In the genomic region with DNA sequence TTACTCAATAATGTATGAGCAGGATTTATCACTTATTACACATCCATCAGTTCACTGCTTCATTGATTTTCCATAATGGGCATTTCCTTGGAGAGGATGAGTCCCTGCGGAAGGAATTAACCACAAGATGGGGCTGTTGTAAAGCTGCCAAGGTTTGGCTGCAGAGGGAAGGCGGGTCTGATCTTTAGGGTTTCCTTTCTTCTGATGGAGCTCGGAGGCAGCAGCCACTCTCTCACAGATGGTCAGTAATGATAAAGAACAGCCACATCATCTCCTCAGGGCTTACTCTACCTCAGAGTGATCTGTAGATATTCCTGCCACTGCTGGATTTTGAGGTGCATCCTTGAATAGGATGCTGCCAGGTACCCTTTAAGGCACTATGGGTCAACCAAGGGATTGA, we compare ENCODE assay signal across 9 cellular contexts.
DNase-seq lines count a peak whose midpoint lies in the region; ATAC-seq and TF ChIP-seq lines count a peak whose summit lies in the region.
"Had no signal": no experiment of that assay in that cellular context is flagged by ENCODE, and none has a peak within 500 bp of the region (broad histone marks: within the 10 kb centered on the region; RNA-seq: fewer than 3 reads in every experiment).

No MANE protein-coding gene starts in this region.

- H3K36me3 ChIP-seq in ascending aorta: peaks cover 16 to 29% of the 10 kb centered on the region in 2 donors

- H3K9me3 ChIP-seq in ascending aorta: no peaks in the 10 kb centered on the region

- H3K27ac ChIP-seq in ascending aorta: no peak overlapping the region
- H3K27ac ChIP-seq: epithelial cell of prostate had no signal

- H3K27me3 ChIP-seq in ascending aorta: no peaks in the 10 kb centered on the region

- CTCF ChIA-PET in AG04449 (lab: Yijun Ruan, JAX): interaction anchor here (0.7 to 2.6 kb wide), 25 partner anchors 8 to 843 kb away, joined by 3 to 24 read pairs (median 5); no protein-coding TSS in a partner anchor

- H3K4me3 ChIP-seq in AG04449 (ENCODE audit: low read depth, low read length): no peak overlapping the region
- H3K4me3 ChIP-seq in retinal pigment epithelial cell (ENCODE audit: low read length): no peak overlapping the region
- H3K4me3 ChIP-seq in ascending aorta: no peak overlapping the region

- POLR2A ChIA-PET in AG04449 (lab: Yijun Ruan, JAX): no interaction called here

- DNase-seq in AG04449 (ENCODE audit: low read depth, low spot score) (no peak), NOMO-1 treated with DMSO at 0.1 percent for 48 hours (lab: John Stamatoyannopoulos, UW; ENCODE audit: unreplicated experiment) (peak; percentile 0), retinal pigment epithelial cell (ENCODE audit: low read depth) (no peak), ascending aorta (ENCODE audit: low spot score in 2 of 2) (no peak)
- no peak for DNase-seq in activated CD4-positive, alpha-beta T cell treated with anti-CD3 and anti-CD28 coated beads for 48 hours

- H3K4me1 ChIP-seq in ascending aorta: no peaks in the 10 kb centered on the region

- intact Hi-C loops in ascending aorta (cut with DNase I): no loop called here

- ATAC-seq in esophagus mucosa: peak; percentile 22
- no peak for ATAC-seq in GM19467 (IDR thresholded peaks at IDR 0.05; ENCODE audit: unreplicated experiment)

- TF ChIP-seq CTCF in AG04449 (IDR thresholded peaks at IDR 0.05; ENCODE audit: insufficient read depth, low read length, missing control alignments) (peak; percentile 68), GM12873 (IDR thresholded peaks at IDR 0.05; ENCODE audit: insufficient read depth, low read depth, low read length, missing control alignments) (peak; percentile 22), retinal pigment epithelial cell (conservative IDR thresholded peaks at IDR 0.05; ENCODE audit: low read depth, low read length) (peak; percentile 77), ascending aorta (IDR thresholded peaks at IDR 0.05) (no peak)

Comparison
In these comparisons a context has a peak if more than half of its experiments do, and no peak if none do; other contexts are left out.
1. CTCF ChIP-seq: peak in AG04449 (single experiment), GM12873 (single experiment) and retinal pigment epithelial cell (single experiment); none in ascending aorta (0 of 3).